Comparison of ENCODE assay signal across 9 cellular contexts in the genomic region with DNA sequence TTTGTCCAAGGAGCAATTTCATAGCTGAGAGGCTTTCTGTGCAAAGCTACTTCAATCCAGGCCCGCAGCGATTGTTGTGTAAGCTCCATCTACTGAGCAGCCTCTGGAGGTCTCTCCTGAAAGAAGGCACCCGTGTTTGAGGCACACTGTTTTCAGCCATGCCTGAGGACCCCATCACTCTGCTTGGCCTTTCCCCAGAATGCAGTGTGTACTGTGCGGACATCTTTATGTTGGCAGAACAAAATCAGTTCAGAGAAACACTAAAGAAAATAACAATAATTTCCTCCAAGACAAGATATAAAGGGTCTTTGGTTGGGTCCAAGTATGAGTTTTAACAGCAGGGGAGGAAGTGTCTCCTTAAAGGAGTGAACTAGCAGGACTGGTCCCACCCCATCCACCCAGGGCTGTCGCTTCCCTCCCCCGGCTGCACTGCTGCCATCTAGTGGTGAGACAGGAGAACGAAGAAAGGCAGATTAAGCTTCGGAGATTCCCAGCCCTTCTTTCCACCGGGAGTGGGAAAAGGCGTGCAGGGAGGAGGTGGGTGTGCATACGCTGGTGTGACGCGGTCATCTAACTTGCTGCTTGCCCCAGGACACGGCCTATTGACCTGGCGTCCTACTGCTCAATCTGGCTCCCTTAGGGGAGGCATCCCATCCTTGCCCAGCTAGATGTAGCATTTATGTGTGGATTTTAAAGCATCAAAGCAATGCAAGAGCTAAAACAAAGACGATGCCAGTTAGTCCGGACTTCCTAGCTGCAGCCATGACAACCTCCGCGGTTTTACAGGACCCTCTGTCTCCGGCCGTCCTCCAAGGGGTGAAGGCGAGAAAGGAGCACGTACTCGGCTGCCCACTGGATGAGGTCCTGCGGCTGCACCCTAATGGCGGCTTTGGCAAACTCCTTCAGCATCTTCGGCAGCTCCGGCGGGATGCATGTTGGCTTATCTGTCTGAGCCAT. TPM values are rescaled to one million over a fixed set of nuclear protein-coding genes. Genes with fewer than 3 reads are reported as not detected.
DNase-seq lines count a peak whose midpoint lies in the region; ATAC-seq and TF ChIP-seq lines count a peak whose summit lies in the region.
"Not testable (repeated sequence)": the region's sequence is repeated elsewhere in the genome, so short reads cannot be mapped to it uniquely, and the experiment has no call there.
"Had no signal": no experiment of that assay in that cellular context is flagged by ENCODE, and none has a peak within 500 bp of the region (broad histone marks: within the 10 kb centered on the region; RNA-seq: fewer than 3 reads in every experiment).

No MANE protein-coding gene starts in this region.

- POLR2A ChIA-PET in RWPE1 (lab: Yijun Ruan, JAX; ENCODE audit: low non-redundant PET), result not testable (repeated sequence)

- not testable (repeated sequence) for H3K27ac Mint-ChIP-seq in activated naive CD8-positive, alpha-beta T cell treated with anti-CD3 and anti-CD28 coated beads for 36 hours

- not testable (repeated sequence) for TF ChIP-seq POLR2A in right lobe of liver (IDR thresholded peaks at IDR 0.05)

- not testable (repeated sequence) for H3K9me3 ChIP-seq in fibroblast of lung (ENCODE audit: control insufficient read depth, insufficient read depth, low read depth, low read length); right lobe of liver

- H2AFZ ChIP-seq in fibroblast of lung (ENCODE audit: low read length), result peak overlapping the region; percentile 95

- CTCF ChIA-PET in RWPE1 (lab: Yijun Ruan, JAX), result interaction anchor here (0.6 to 1.0 kb wide), 3 partner anchors 53 to 327 kb away, joined by 3 to 5 read pairs (median 3); a partner anchor contains a TSS

- peaks cover 41% of the 10 kb centered on the region for H3K27me3 Mint-ChIP-seq in activated naive CD8-positive, alpha-beta T cell treated with anti-CD3 and anti-CD28 coated beads for 36 hours

- not testable (repeated sequence) for H3K9ac ChIP-seq in fibroblast of lung (ENCODE audit: insufficient read depth, low read length)

- H3K27ac ChIP-seq in RWPE1; fibroblast of lung (ENCODE audit: insufficient read depth, low read length); right lobe of liver: not testable (repeated sequence)

- peak overlapping the region; percentile 97 for H3K4me2 ChIP-seq in fibroblast of lung (ENCODE audit: extremely low read depth, insufficient read depth, low read length)

- not testable (repeated sequence) for H4K20me1 ChIP-seq in fibroblast of lung (ENCODE audit: control insufficient read depth, extremely low read depth, insufficient read depth, low read length)

- not testable (repeated sequence) for H3K36me3 Mint-ChIP-seq in activated naive CD8-positive, alpha-beta T cell treated with anti-CD3 and anti-CD28 coated beads for 36 hours

- peak; percentile 62 for TF ChIP-seq CTCF in GM12874 (IDR thresholded peaks at IDR 0.05; ENCODE audit: insufficient read depth, low read depth, low read length)
- TF ChIP-seq CTCF in RWPE1 (conservative IDR thresholded peaks at IDR 0.05; ENCODE audit: low read depth), result peak; percentile 89
- peak; percentile 52 to 60 for TF ChIP-seq CTCF in fibroblast of lung (conservative IDR thresholded peaks at IDR 0.05 in 1 of 2, IDR thresholded peaks at IDR 0.05 in 1 of 2; ENCODE audit: low read depth in 1 of 2, low read length in 2 of 2)
- peak; percentile 67 to 73 (median 72) for TF ChIP-seq CTCF in right lobe of liver (IDR thresholded peaks at IDR 0.05)

- not testable (repeated sequence) for H3K79me2 ChIP-seq in fibroblast of lung (ENCODE audit: control insufficient read depth, insufficient read depth, low read length)

- ATAC-seq in right lobe of liver, result peak; percentile 96 to 99 (median 98)

- not testable (repeated sequence) for H3K4me3 Mint-ChIP-seq in activated naive CD8-positive, alpha-beta T cell treated with anti-CD3 and anti-CD28 coated beads for 36 hours

- H3K9me3 Mint-ChIP-seq in activated naive CD8-positive, alpha-beta T cell treated with anti-CD3 and anti-CD28 coated beads for 36 hours, result not testable (repeated sequence)

- H3K4me3 ChIP-seq in fibroblast of lung (replicated peaks in 1 of 4; ENCODE audit: control extremely low read depth in 1 of 4, insufficient read depth in 1 of 4, low read depth in 3 of 4, low read length in 4 of 4), result peak overlapping the region; percentile 47 to 69 (median 60)
- peak overlapping the region in 2 of 3 donors; percentile 12 to 15 for H3K4me3 ChIP-seq in right lobe of liver
- peak overlapping the region; percentile 45 for H3K4me3 ChIP-seq in skeletal muscle cell (ENCODE audit: low read depth, low read length)

- H3K36me3 ChIP-seq in fibroblast of lung (ENCODE audit: control insufficient read depth, insufficient read depth, low read length); right lobe of liver: not testable (repeated sequence)

- H3K4me1 Mint-ChIP-seq in activated naive CD8-positive, alpha-beta T cell treated with anti-CD3 and anti-CD28 coated beads for 36 hours, result not testable (repeated sequence)

- intact Hi-C loops in right lobe of liver (cut with DNase I), result not testable (repeated sequence)

- 4% methylated on average over 22 of the region's 29 CpGs for WGBS in right lobe of liver (ENCODE audit: insufficient coverage, low coverage, low lambda C conversion rate, missing lambda C conversion rate)

- DNase-seq in AG08396 (ENCODE audit: low spot score), result peak; percentile 38
- peak; percentile 2 for DNase-seq in NCI-H1092 (lab: John Stamatoyannopoulos, UW)
- DNase-seq in RWPE1 (ENCODE audit: low spot score), result peak; percentile 26
- peak; percentile 18 for DNase-seq in activated naive CD8-positive, alpha-beta T cell treated with anti-CD3 and anti-CD28 coated beads for 36 hours
- DNase-seq in fibroblast of lung (ENCODE audit: low read depth in 2 of 2), result peak; percentile 38 to 54
- DNase-seq in right lobe of liver, result peak in 2 of 3 donors; percentile 38 to 57
- DNase-seq in skeletal muscle cell (ENCODE audit: low read depth), result not testable (repeated sequence)

- not testable (repeated sequence) for H3K27me3 ChIP-seq in fibroblast of lung (ENCODE audit: control insufficient read depth, insufficient read depth, low read length); right lobe of liver

- not testable (repeated sequence) for H3K4me1 ChIP-seq in fibroblast of lung (ENCODE audit: control insufficient read depth, extremely low read depth, insufficient read depth, low read length); right lobe of liver

RNA-seq across cellular contexts. Expression of a gene that starts 12.1 kb away (rescaled TPM):
- total RNA-seq in activated naive CD8-positive, alpha-beta T cell treated with anti-CD3 and anti-CD28 coated beads for 36 hours, result not detected
- total RNA-seq in fibroblast of lung, result not detected in 2 replicates
- polyA plus RNA-seq in fibroblast of lung, result not detected in 2 replicates
- not detected in 2 replicates for polyA plus RNA-seq in fibroblast of lung (2012)
- polyA minus RNA-seq in fibroblast of lung (ENCODE audit: low replicate concordance), result not detected in 2 replicates
- total RNA-seq in right lobe of liver, result not detected
- total RNA-seq: glomerular endothelial cell had no signal

RNA-seq across cellular contexts. Expression of a gene that starts 18.8 kb away (rescaled TPM):
- 10 to 100 TPM; 36.3 to 40.5 TPM for total RNA-seq in activated naive CD8-positive, alpha-beta T cell treated with anti-CD3 and anti-CD28 coated beads for 36 hours
- 54.7 and 94.8 TPM in 2 replicates for total RNA-seq in fibroblast of lung
- polyA plus RNA-seq in fibroblast of lung, result 29.4 and 35.2 TPM in 2 replicates
- 16.1 and 18.6 TPM in 2 replicates for polyA plus RNA-seq in fibroblast of lung (2012)
- 23.2 and 46.3 TPM in 2 replicates for polyA minus RNA-seq in fibroblast of lung (ENCODE audit: low replicate concordance)
- 10 to 100 TPM; 10.4 to 15.6 (median 11.7) TPM for total RNA-seq in right lobe of liver

RNA-seq across cellular contexts. Expression of a gene that starts 53.4 kb away (rescaled TPM):
- total RNA-seq in activated naive CD8-positive, alpha-beta T cell treated with anti-CD3 and anti-CD28 coated beads for 36 hours, result 1 to 10 TPM; 5.9 to 6.9 TPM
- total RNA-seq in fibroblast of lung (3.5 and 3.9 TPM in 2 replicates), right lobe of liver (10 to 100 TPM; 15.4 to 27.4 (median 22.1) TPM)
- polyA plus RNA-seq in fibroblast of lung, result 1.9 and 3.7 TPM in 2 replicates
- polyA plus RNA-seq in fibroblast of lung (2012), result 1.4 and 4.0 TPM in 2 replicates
- 3.3 and 6.8 TPM in 2 replicates for polyA minus RNA-seq in fibroblast of lung (ENCODE audit: low replicate concordance)
